ENCODE assay signal across 32 cellular contexts in genomic region chrX:2732076-2732475, GRCh38. TPM values are rescaled to one million over a fixed set of nuclear protein-coding genes. Genes with fewer than 3 reads are reported as not detected.
A peak's percentile ranks its signal among the peaks of the same experiment; 100 is the strongest.
DNase-seq lines count a peak whose midpoint lies in the region; ATAC-seq, FAIRE-seq and TF ChIP-seq lines count a peak whose summit lies in the region.
"Had no signal": no experiment of that assay in that cellular context is flagged by ENCODE, and none has a peak within 500 bp of the region (broad histone marks: within the 10 kb centered on the region; RNA-seq: fewer than 3 reads in every experiment).

No MANE protein-coding gene starts in this region.

- peaks cover 47% of the 10 kb centered on the region for H3K36me3 ChIP-seq in CD4-positive, alpha-beta memory T cell (ENCODE audit: insufficient read depth, low read length)

- FAIRE-seq in D721Med (lab: Jason Lieb, UNC): no peak
- FAIRE-seq: GM12892 had no signal

- no peak for DNase-seq in activated T-cell treated with anti-CD3 and anti-CD28 coated beads, Interleukin-2, amount 50 U/mL, for 24 hours
- no peak for DNase-seq in activated T-cell treated with anti-CD3 and anti-CD28 coated beads, Interleukin-2, amount 50 U/mL, for 1 hour
- no peak for DNase-seq in CD4-positive, alpha-beta memory T cell
- no peak for DNase-seq in activated T-helper 1 cell treated with anti-CD3 and anti-CD28 coated beads, Interleukin-12 subunit alpha, Interleukin-12 subunit beta, Interleukin-2, Interleukin-4 antibody, amounts not matched to agents 30 ng/mL and 10 ng/mL and 1 ng/mL, durations not matched to agents 14 hours and 24 hours and 36 hours (ENCODE audit: low spot score)
- DNase-seq in myocyte (ENCODE audit: low read depth): peak; percentile 24
- no peak for DNase-seq in left lobe of liver (ENCODE audit: low spot score)
- no peak for DNase-seq in NCI-H345 (lab: John Stamatoyannopoulos, UW)
- no peak for DNase-seq in D721Med (ENCODE audit: insufficient read length, low spot score)
- DNase-seq: activated CD4-positive, CD25-positive, alpha-beta regulatory T cell treated with anti-CD3 and anti-CD28 coated beads, Interleukin-2, amount 50 U/mL, for 72 hours; activated naive CD4-positive, alpha-beta T cell treated with anti-CD3 and anti-CD28 coated beads, Interleukin-2, amount 50 U/mL, for 16 hours; activated T-cell treated with anti-CD3 and anti-CD28 coated beads, Interleukin-2, amount 50 U/mL, for 48 hours; endodermal cell; foreskin melanocyte; heart left ventricle; naive thymus-derived CD4-positive, alpha-beta T cell; NCI-H1417; NCI-H2081; NCI-H2227 treated with DMSO at 0.1 percent for 48 hours; NCI-H526 treated with DMSO at 0.1 percent for 48 hours; nucleus accumbens; psoas muscle; Right ventricle myocardium superior; stimulated activated CD4-positive, alpha-beta T cell treated with anti-CD3 and anti-CD28 coated beads, Interleukin-2, amount 100 ng/mL, for 48 hours; transverse colon had no signal

- peaks cover 85% of the 10 kb centered on the region for H3K36me3 Mint-ChIP-seq in activated T-cell treated with anti-CD3 and anti-CD28 coated beads, Interleukin-2, amount 50 U/mL, for 24 hours (ENCODE audit: low read depth)
- H3K36me3 Mint-ChIP-seq in CD4-positive, alpha-beta memory T cell: peaks cover 50 to 69% of the 10 kb centered on the region in 2 donors
- H3K36me3 Mint-ChIP-seq in activated T-helper 1 cell treated with anti-CD3 and anti-CD28 coated beads, Interleukin-12 subunit alpha, Interleukin-12 subunit beta, Interleukin-2, Interleukin-4 antibody, amounts not matched to agents 30 ng/mL and 10 ng/mL and 1 ng/mL, durations not matched to agents 14 hours and 24 hours and 36 hours (ENCODE audit: low read depth): peaks cover 62% of the 10 kb centered on the region

- no peak overlapping the region for H3K4me3 ChIP-seq in CD4-positive, alpha-beta memory T cell (ENCODE audit: low read length in 2 of 2)
- H3K4me3 ChIP-seq: ascending aorta, cardiac muscle cell, coronary artery, heart left ventricle, psoas muscle, transverse colon had no signal

- no peak for ATAC-seq in left lobe of liver
- ATAC-seq: heart left ventricle; naive thymus-derived CD4-positive, alpha-beta T cell; psoas muscle; sciatic nerve had no signal

- POLR2A ChIA-PET in CD4-positive, alpha-beta memory T cell (lab: Charles Lee; ENCODE audit: partially characterized antibody): no interaction called here

- H3K4me1 Mint-ChIP-seq in activated T-cell treated with anti-CD3 and anti-CD28 coated beads, Interleukin-2, amount 50 U/mL, for 24 hours (ENCODE audit: low read depth): no peaks in the 10 kb centered on the region
- H3K4me1 Mint-ChIP-seq in CD4-positive, alpha-beta memory T cell: peaks cover 0 to 8% (median 7%) of the 10 kb centered on the region in 4 donors
- no peaks in the 10 kb centered on the region for H3K4me1 Mint-ChIP-seq in activated T-helper 1 cell treated with anti-CD3 and anti-CD28 coated beads, Interleukin-12 subunit alpha, Interleukin-12 subunit beta, Interleukin-2, Interleukin-4 antibody, amounts not matched to agents 30 ng/mL and 10 ng/mL and 1 ng/mL, durations not matched to agents 14 hours and 24 hours and 36 hours (ENCODE audit: low read depth)
- H3K4me1 Mint-ChIP-seq: endodermal cell, mesothelial cell of epicardium had no signal

- H3K9me3 ChIP-seq in CD4-positive, alpha-beta memory T cell (ENCODE audit: control insufficient read depth in 1 of 2, low read length in 2 of 2): no peaks in the 10 kb centered on the region
- H3K9me3 ChIP-seq: ascending aorta, heart left ventricle, psoas muscle, transverse colon had no signal

- H3K9me3 Mint-ChIP-seq in activated T-cell treated with anti-CD3 and anti-CD28 coated beads, Interleukin-2, amount 50 U/mL, for 24 hours: no peaks in the 10 kb centered on the region
- H3K9me3 Mint-ChIP-seq in CD4-positive, alpha-beta memory T cell: peaks cover 0 to 4% (median 0%) of the 10 kb centered on the region in 8 donors
- H3K9me3 Mint-ChIP-seq in activated T-helper 1 cell treated with anti-CD3 and anti-CD28 coated beads, Interleukin-12 subunit alpha, Interleukin-12 subunit beta, Interleukin-2, Interleukin-4 antibody, amounts not matched to agents 30 ng/mL and 10 ng/mL and 1 ng/mL, durations not matched to agents 14 hours and 24 hours and 36 hours: no peaks in the 10 kb centered on the region

- no peak for TF ChIP-seq CTCF in D721Med (IDR thresholded peaks at IDR 0.05; ENCODE audit: insufficient read depth, missing control alignments)

- H3K27ac Mint-ChIP-seq in activated T-cell treated with anti-CD3 and anti-CD28 coated beads, Interleukin-2, amount 50 U/mL, for 24 hours: peak overlapping the region; percentile 59
- peak overlapping the region in 4 of 7 donors; percentile 32 to 92 (median 75) for H3K27ac Mint-ChIP-seq in CD4-positive, alpha-beta memory T cell
- peak overlapping the region; percentile 5 for H3K27ac Mint-ChIP-seq in activated T-helper 1 cell treated with anti-CD3 and anti-CD28 coated beads, Interleukin-12 subunit alpha, Interleukin-12 subunit beta, Interleukin-2, Interleukin-4 antibody, amounts not matched to agents 30 ng/mL and 10 ng/mL and 1 ng/mL, durations not matched to agents 14 hours and 24 hours and 36 hours
- H3K27ac Mint-ChIP-seq: endodermal cell had no signal

- H3K27me3 Mint-ChIP-seq in activated T-cell treated with anti-CD3 and anti-CD28 coated beads, Interleukin-2, amount 50 U/mL, for 24 hours: no peaks in the 10 kb centered on the region
- H3K27me3 Mint-ChIP-seq in CD4-positive, alpha-beta memory T cell: no peaks in the 10 kb centered on the region
- no peaks in the 10 kb centered on the region for H3K27me3 Mint-ChIP-seq in activated T-helper 1 cell treated with anti-CD3 and anti-CD28 coated beads, Interleukin-12 subunit alpha, Interleukin-12 subunit beta, Interleukin-2, Interleukin-4 antibody, amounts not matched to agents 30 ng/mL and 10 ng/mL and 1 ng/mL, durations not matched to agents 14 hours and 24 hours and 36 hours (ENCODE audit: insufficient read depth)
- H3K27me3 Mint-ChIP-seq: naive thymus-derived CD4-positive, alpha-beta T cell had no signal

- H3K4me3 Mint-ChIP-seq in activated T-cell treated with anti-CD3 and anti-CD28 coated beads, Interleukin-2, amount 50 U/mL, for 24 hours: no peak overlapping the region
- H3K4me3 Mint-ChIP-seq in CD4-positive, alpha-beta memory T cell: no peak overlapping the region
- H3K4me3 Mint-ChIP-seq in activated T-helper 1 cell treated with anti-CD3 and anti-CD28 coated beads, Interleukin-12 subunit alpha, Interleukin-12 subunit beta, Interleukin-2, Interleukin-4 antibody, amounts not matched to agents 30 ng/mL and 10 ng/mL and 1 ng/mL, durations not matched to agents 14 hours and 24 hours and 36 hours: no peak overlapping the region
- H3K4me3 Mint-ChIP-seq: endodermal cell, mesothelial cell of epicardium had no signal

- intact Hi-C loops in CD4-positive, alpha-beta memory T cell (cut with micrococcal nuclease): no loop called here
- intact Hi-C loops in activated T-helper 1 cell treated with anti-CD3 and anti-CD28 coated beads, Interleukin-12 subunit alpha, Interleukin-12 subunit beta, Interleukin-2, Interleukin-4 antibody, amounts not matched to agents 30 ng/mL and 10 ng/mL and 1 ng/mL, durations not matched to agents 14 hours and 24 hours and 36 hours (cut with micrococcal nuclease): no loop called here

- no peaks in the 10 kb centered on the region for H3K4me1 ChIP-seq in CD4-positive, alpha-beta memory T cell (ENCODE audit: insufficient read depth, low read length)
- H3K4me1 ChIP-seq: ascending aorta, heart left ventricle, psoas muscle, transverse colon had no signal

- H3K27ac ChIP-seq in CD4-positive, alpha-beta memory T cell (ENCODE audit: low read depth, low read length): no peak overlapping the region
- H3K27ac ChIP-seq: ascending aorta, cardiac muscle cell, coronary artery, heart left ventricle, psoas muscle, transverse colon had no signal

- CTCF ChIA-PET in CD4-positive, alpha-beta memory T cell (lab: Charles Lee; ENCODE audit: partially characterized antibody): no interaction called here

- no peaks in the 10 kb centered on the region for H3K27me3 ChIP-seq in CD4-positive, alpha-beta memory T cell (ENCODE audit: insufficient read depth, low read length)
- H3K27me3 ChIP-seq: ascending aorta, cardiac muscle cell, heart left ventricle, transverse colon had no signal

RNA-seq across cellular contexts. Expression of gene XG, which starts 19.8 kb away (rescaled TPM):
- under 1 TPM in 1 of 2 experiments, not detected in 1; 0.32 TPM for total RNA-seq in CD4-positive, alpha-beta memory T cell
- polyA plus RNA-seq in CD4-positive, alpha-beta memory T cell: not detected
- total RNA-seq in activated T-helper 1 cell treated with anti-CD3 and anti-CD28 coated beads, Interleukin-12 subunit alpha, Interleukin-12 subunit beta, Interleukin-2, Interleukin-4 antibody, amounts not matched to agents 30 ng/mL and 10 ng/mL and 1 ng/mL, durations not matched to agents 14 hours and 24 hours and 36 hours: 0.65 TPM in 1 of 2 replicates, not detected in the other
- total RNA-seq in myocyte: 0.27 and 1.5 TPM in 2 replicates
- 1.1 TPM for polyA plus RNA-seq in myocyte (2012)
- total RNA-seq in left lobe of liver: not detected
- total RNA-seq: activated CD8-positive, alpha-beta memory T cell treated with anti-CD3 and anti-CD28 coated beads for 36 hours; cardiac muscle cell; T-helper 2 cell treated with Interferon-gamma antibody and Interleukin-4, amounts not matched to agents 100 ng/mL and 5 ng/mL, for 36 hours had no signal
- polyA plus RNA-seq: cardiac muscle cell; naive thymus-derived CD4-positive, alpha-beta T cell had no signal

RNA-seq across cellular contexts. Expression of gene CD99, which starts 41.0 kb away (rescaled TPM):
- 100 to 1,000 TPM; 283 to 289 TPM for total RNA-seq in CD4-positive, alpha-beta memory T cell
- 100 to 1,000 TPM; 388 to 400 TPM for polyA plus RNA-seq in CD4-positive, alpha-beta memory T cell
- 421 and 437 TPM in 2 replicates for total RNA-seq in activated T-helper 1 cell treated with anti-CD3 and anti-CD28 coated beads, Interleukin-12 subunit alpha, Interleukin-12 subunit beta, Interleukin-2, Interleukin-4 antibody, amounts not matched to agents 30 ng/mL and 10 ng/mL and 1 ng/mL, durations not matched to agents 14 hours and 24 hours and 36 hours
- 487 and 559 TPM in 2 replicates for total RNA-seq in myocyte
- polyA plus RNA-seq in myocyte (2012): 736 TPM
- total RNA-seq in left lobe of liver: 152 TPM

Comparison
In these comparisons a context has a peak if more than half of its experiments do, and no peak if none do; other contexts are left out.
1. H3K27ac Mint-ChIP-seq: peak in every context shown above with its lines; median percentile 75 in CD4-positive, alpha-beta memory T cell; 59 in activated T-cell treated with anti-CD3 and anti-CD28 coated beads, Interleukin-2, amount 50 U/mL, for 24 hours; 5 in activated T-helper 1 cell treated with anti-CD3 and anti-CD28 coated beads, Interleukin-12 subunit alpha, Interleukin-12 subunit beta, Interleukin-2, Interleukin-4 antibody, amounts not matched to agents 30 ng/mL and 10 ng/mL and 1 ng/mL, durations not matched to agents 14 hours and 24 hours and 36 hours.